14 cellular contexts compared by ENCODE assay signal in the genomic region with DNA sequence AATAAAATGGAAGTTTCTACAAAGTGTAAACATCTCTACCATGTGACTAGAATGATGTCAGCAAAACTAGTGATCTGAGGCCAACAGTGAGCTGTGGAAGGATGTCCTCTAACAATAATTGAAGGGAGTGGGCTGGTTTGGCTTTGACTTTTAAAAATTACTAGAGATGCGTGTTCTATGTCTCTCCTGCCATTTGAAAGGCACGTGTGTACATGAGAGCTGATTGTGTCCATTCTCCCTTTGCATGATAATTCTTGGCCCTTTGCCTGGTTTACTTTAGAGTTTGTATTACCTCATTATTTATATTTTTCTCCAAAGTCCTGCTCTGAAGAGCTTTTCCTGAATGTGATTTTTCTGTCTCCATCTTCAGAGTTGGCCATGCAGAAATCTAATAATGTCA.
DNase-seq lines count a peak whose midpoint lies in the region; TF ChIP-seq lines count a peak whose summit lies in the region.
"Had no signal": no experiment of that assay in that cellular context is flagged by ENCODE, and none has a peak within 500 bp of the region (broad histone marks: within the 10 kb centered on the region; RNA-seq: fewer than 3 reads in every experiment).

No MANE protein-coding gene starts in this region.

- intact Hi-C loops in dorsolateral prefrontal cortex (cut with DNase I) = loop anchor here in 1 of 2 donors (10.0 kb wide), 1 partner anchor 469 kb away; no protein-coding TSS in a partner anchor

- H3K36me3 ChIP-seq in BE2C = no peaks in the 10 kb centered on the region

- no peaks in the 10 kb centered on the region for H3K27me3 ChIP-seq in BE2C
- no peaks in the 10 kb centered on the region for H3K27me3 ChIP-seq in dorsolateral prefrontal cortex

- H3K4me1 ChIP-seq in BE2C = peaks cover 20% of the 10 kb centered on the region
- H3K4me1 ChIP-seq: parathyroid adenoma had no signal

- H3K9me3 ChIP-seq in BE2C = no peaks in the 10 kb centered on the region

- TF ChIP-seq CTCF in BE2C (IDR thresholded peaks at IDR 0.05; ENCODE audit: low read depth, low read length) = no peak
- no peak for TF ChIP-seq CTCF in dorsolateral prefrontal cortex (IDR thresholded peaks at IDR 0.05 in 54 of 56, conservative IDR thresholded peaks at IDR 0.05 in 2 of 56; ENCODE audit: low read depth in 1 of 56, partially characterized antibody in 56 of 56)

- DNase-seq in BE2C (peak; percentile 16), M059J (ENCODE audit: low read depth) (peak; percentile 59), dermis blood vessel endothelial cell (peak; percentile 56), iris pigment epithelial cell (ENCODE audit: low read depth) (peak; percentile 40), kidney tubule cell (ENCODE audit: low spot score) (no peak), dorsolateral prefrontal cortex (no peak)
- DNase-seq in stimulated activated CD4-positive, alpha-beta T cell treated with anti-CD3 and anti-CD28 coated beads, Interleukin-2, amount 100 ng/mL, for 48 hours = no peak
- DNase-seq: activated CD4-positive, alpha-beta T cell treated with anti-CD3 and anti-CD28 coated beads, Interleukin-2, amount 50 U/mL, for 48 hours; activated naive CD8-positive, alpha-beta T cell treated with anti-CD3 and anti-CD28 coated beads for 36 hours; activated T-cell treated with anti-CD3 and anti-CD28 coated beads, Interleukin-2, amount 50 U/mL, for 4 hours; cerebellar nuclear complex; NCI-H146 had no signal

- H3K4me3 ChIP-seq in BE2C (ENCODE audit: low read depth, low read length) (no peak overlapping the region), dorsolateral prefrontal cortex (no peak overlapping the region)

- peak overlapping the region in 1 of 59 donors; percentile 12 for H3K27ac ChIP-seq in dorsolateral prefrontal cortex
- H3K27ac ChIP-seq: KMS-11, parathyroid adenoma had no signal

Comparison
In these comparisons a context has a peak if more than half of its experiments do, and no peak if none do; other contexts are left out.
1. DNase-seq: peak in BE2C (single experiment), M059J (single experiment), dermis blood vessel endothelial cell (single experiment) and iris pigment epithelial cell (single experiment); none in kidney tubule cell (single experiment), stimulated activated CD4-positive, alpha-beta T cell treated with anti-CD3 and anti-CD28 coated beads, Interleukin-2, amount 100 ng/mL, for 48 hours (0 of 2) and dorsolateral prefrontal cortex (0 of 10).